Comparison of ENCODE assay signal across 1 cellular context in genomic region chr6:32153835-32154513, GRCh38.
TF ChIP-seq lines count a peak whose summit lies in the region.

Gene PPT2, plus strand, starts transcription at chr6:32154141. Its CDS starts 454 bp downstream, at chr6:32154595.

TF ChIP-seq in HepG2, 621 proteins besides CTCF, POLR2A, EP300 and RAD21 (continued from another document and continues in another):
- TF ChIP-seq HINFP (CRISPR knock-in tag; IDR thresholded peaks at IDR 0.05; ENCODE audit: low read depth) (peak; percentile 59), SP140L (CRISPR knock-in tag; IDR thresholded peaks at IDR 0.05; ENCODE audit: borderline replicate concordance) (no peak), MAZ (IDR thresholded peaks at IDR 0.05; ENCODE audit: borderline replicate concordance, low read depth, low read length) (peak; percentile 73), MAZ (CRISPR knock-in tag; IDR thresholded peaks at IDR 0.05; ENCODE audit: low read depth) (peak; percentile 68), ZNF629 (CRISPR knock-in tag; conservative IDR thresholded peaks at IDR 0.05) (no peak), AGO2 (optimal IDR thresholded peaks at IDR 0.05; ENCODE audit: low read depth, low read length) (no peak), ARID4A (CRISPR knock-in tag; IDR thresholded peaks at IDR 0.05; ENCODE audit: borderline replicate concordance) (peak; percentile 84), GLMP (CRISPR knock-in tag; IDR thresholded peaks at IDR 0.05; ENCODE audit: borderline replicate concordance) (no peak), SOX13 (IDR thresholded peaks at IDR 0.05) (no peak), SOX13 (CRISPR knock-in tag; conservative IDR thresholded peaks at IDR 0.05 in 1 of 2, IDR thresholded peaks at IDR 0.05 in 1 of 2) (peak in 1 of 2 experiments; percentile 14; a peak in 1 of 4 replicates), ZBTB49 (CRISPR knock-in tag; IDR thresholded peaks at IDR 0.05; ENCODE audit: borderline replicate concordance) (no peak), ELK4 (CRISPR knock-in tag; IDR thresholded peaks at IDR 0.05; ENCODE audit: borderline replicate concordance) (no peak), ATF4 (CRISPR knock-in tag; IDR thresholded peaks at IDR 0.05) (peak in 1 of 2 experiments; percentile 12; a peak in 1 of 4 replicates), CREB3 (CRISPR knock-in tag; IDR thresholded peaks at IDR 0.05) (no peak), ZNF180 (CRISPR knock-in tag; IDR thresholded peaks at IDR 0.05; ENCODE audit: borderline replicate concordance, low read depth) (no peak), ZMYM2 (CRISPR knock-in tag; IDR thresholded peaks at IDR 0.05) (no peak), TBX3 (IDR thresholded peaks at IDR 0.05; ENCODE audit: borderline replicate concordance) (0 out of 2 replicates have a peak, but pooled peaks have one; percentile 10), ATF3 (CRISPR knock-in tag; IDR thresholded peaks at IDR 0.05) (peak; percentile 18; the same call in 1 of the 2 replicates), RBAK (CRISPR knock-in tag; IDR thresholded peaks at IDR 0.05) (no peak), THAP9 (CRISPR knock-in tag; IDR thresholded peaks at IDR 0.05; ENCODE audit: borderline replicate concordance) (peak; percentile 85; the same call in 1 of the 2 replicates), ZNF354B (CRISPR knock-in tag; IDR thresholded peaks at IDR 0.05) (peak; percentile 87; the same call in 1 of the 2 replicates), ZNF234 (CRISPR knock-in tag; conservative IDR thresholded peaks at IDR 0.05) (no peak), ZEB1 (IDR thresholded peaks at IDR 0.05; ENCODE audit: insufficient replicate concordance, low read depth) (peak; percentile 64), E2F2 (CRISPR knock-in tag; IDR thresholded peaks at IDR 0.05; ENCODE audit: borderline replicate concordance) (peak; percentile 70; the same call in 1 of the 2 replicates), SMAD9 (CRISPR knock-in tag; IDR thresholded peaks at IDR 0.05) (0 out of 2 replicates have a peak, but pooled peaks have one; percentile 23), ZNF546 (CRISPR knock-in tag; conservative IDR thresholded peaks at IDR 0.05) (no peak; the same call in 1 of the 2 replicates), ZNF333 (CRISPR knock-in tag; IDR thresholded peaks at IDR 0.05; ENCODE audit: borderline replicate concordance) (peak; percentile 71; the same call in 1 of the 2 replicates), ZBTB7B (CRISPR knock-in tag; IDR thresholded peaks at IDR 0.05) (peak; percentile 72; the same call in 1 of the 2 replicates), ZBTB7A (CRISPR knock-in tag; IDR thresholded peaks at IDR 0.05) (peak; percentile 4; the same call in 1 of the 2 replicates), JARID2 (CRISPR knock-in tag; IDR thresholded peaks at IDR 0.05; ENCODE audit: insufficient replicate concordance) (no peak), USF2 (IDR thresholded peaks at IDR 0.05; ENCODE audit: low read depth, low read length) (no peak), USF2 (CRISPR knock-in tag; IDR thresholded peaks at IDR 0.05; ENCODE audit: borderline replicate concordance) (no peak; the same call in 1 of the 2 replicates), CHD4 (IDR thresholded peaks at IDR 0.05; ENCODE audit: borderline replicate concordance, low read length) (no peak; the same call in 1 of the 2 replicates)
